ENCODE assay signal across 3 cellular contexts in the genomic region with DNA sequence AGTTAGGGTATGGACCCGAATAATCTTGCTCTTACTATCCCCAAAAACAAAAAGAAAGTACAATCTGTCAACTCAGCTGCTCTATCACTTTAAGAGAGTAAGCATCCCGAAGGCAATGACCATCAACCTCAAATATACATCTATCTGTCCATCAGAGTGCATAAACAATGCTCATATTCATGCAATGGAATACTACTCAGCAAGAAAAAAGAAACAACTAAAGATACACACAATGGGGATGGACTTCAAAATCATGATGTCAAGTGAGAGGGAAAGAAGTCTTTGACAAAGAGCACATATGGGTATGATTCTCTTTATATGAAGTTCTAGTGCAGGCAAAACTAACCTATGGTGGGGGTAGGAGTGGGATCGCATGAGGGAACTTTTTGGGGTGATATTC.
TF ChIP-seq lines count a peak whose summit lies in the region.

No MANE protein-coding gene starts in this region.

TF ChIP-seq in HEK293, 187 proteins besides CTCF, POLR2A, EP300 and RAD21 (continued from another document):
- TF ChIP-seq ZNF280D (tag by site-specific recombination; IDR thresholded peaks at IDR 0.05): no peak
- no peak for TF ChIP-seq ZNF529 (tag by site-specific recombination; IDR thresholded peaks at IDR 0.05; ENCODE audit: insufficient replicate concordance)
- TF ChIP-seq SCRT1 (tag by site-specific recombination; IDR thresholded peaks at IDR 0.05; ENCODE audit: borderline replicate concordance): no peak
- TF ChIP-seq ZFHX2 (tag by site-specific recombination; conservative IDR thresholded peaks at IDR 0.05): no peak
- TF ChIP-seq ZNF555 (tag by site-specific recombination; conservative IDR thresholded peaks at IDR 0.05): no peak
- TF ChIP-seq, protein P1, sequence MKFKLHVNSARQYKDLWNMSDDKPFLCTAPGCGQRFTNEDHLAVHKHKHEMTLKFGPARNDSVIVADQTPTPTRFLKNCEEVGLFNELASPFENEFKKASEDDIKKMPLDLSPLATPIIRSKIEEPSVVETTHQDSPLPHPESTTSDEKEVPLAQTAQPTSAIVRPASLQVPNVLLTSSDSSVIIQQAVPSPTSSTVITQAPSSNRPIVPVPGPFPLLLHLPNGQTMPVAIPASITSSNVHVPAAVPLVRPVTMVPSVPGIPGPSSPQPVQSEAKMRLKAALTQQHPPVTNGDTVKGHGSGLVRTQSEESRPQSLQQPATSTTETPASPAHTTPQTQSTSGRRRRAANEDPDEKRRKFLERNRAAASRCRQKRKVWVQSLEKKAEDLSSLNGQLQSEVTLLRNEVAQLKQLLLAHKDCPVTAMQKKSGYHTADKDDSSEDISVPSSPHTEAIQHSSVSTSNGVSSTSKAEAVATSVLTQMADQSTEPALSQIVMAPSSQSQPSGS (tag by site-specific recombination; IDR thresholded peaks at IDR 0.05; ENCODE audit: low read depth): no peak

TF ChIP-seq in K562, 482 proteins besides CTCF, POLR2A, EP300 and RAD21 (continued from another document):
- no peak for TF ChIP-seq MAFK (IDR thresholded peaks at IDR 0.05; ENCODE audit: low read length)
- TF ChIP-seq ZNF224 (CRISPR knock-in tag; IDR thresholded peaks at IDR 0.05): no peak
- TF ChIP-seq ZNF316 (IDR thresholded peaks at IDR 0.05): peak; percentile 28; the same call in 1 of the 2 replicates

TF ChIP-seq in liver, 16 proteins besides CTCF, POLR2A, EP300 and RAD21 (continued from another document):
- TF ChIP-seq REST (IDR thresholded peaks at IDR 0.05) (no peak), RXRA (IDR thresholded peaks at IDR 0.05) (no peak), JUND (IDR thresholded peaks at IDR 0.05) (no peak), HNF4G (IDR thresholded peaks at IDR 0.05) (no peak), NR2F2 (IDR thresholded peaks at IDR 0.05) (no peak), ZBTB33 (IDR thresholded peaks at IDR 0.05) (no peak), HNF4A (conservative IDR thresholded peaks at IDR 0.05) (no peak)
